ENCODE assay signal across 17 cellular contexts in genomic region chr21:35057428-35057827, GRCh38. TPM values are rescaled to one million over a fixed set of nuclear protein-coding genes. Genes with fewer than 3 reads are reported as not detected.
DNase-seq lines count a peak whose midpoint lies in the region; ATAC-seq and TF ChIP-seq lines count a peak whose summit lies in the region.
"Had no signal": no experiment of that assay in that cellular context is flagged by ENCODE, and none has a peak within 500 bp of the region (broad histone marks: within the 10 kb centered on the region; RNA-seq: fewer than 3 reads in every experiment).

No MANE protein-coding gene starts in this region.

- H4K20me1 ChIP-seq in mammary epithelial cell (ENCODE audit: insufficient read depth, low read length): no peaks in the 10 kb centered on the region
- H4K20me1 ChIP-seq: BLaER1 treated with 17β-estradiol and CSF1 and Interleukin-3, amounts not matched to agents 10 nM and 100 nM had no signal

- H3K36me3 Mint-ChIP-seq in immature natural killer cell: no peaks in the 10 kb centered on the region
- H3K36me3 Mint-ChIP-seq: naive thymus-derived CD8-positive, alpha-beta T cell had no signal

- no TSS peak for BruUV-seq in mammary epithelial cell (replicated peaks; lab: Mats Ljungman, UMichigan)

- peak; percentile 83 for ATAC-seq in GM18867 (IDR thresholded peaks at IDR 0.05; ENCODE audit: unreplicated experiment)
- ATAC-seq in GM21576 (IDR thresholded peaks at IDR 0.05; ENCODE audit: unreplicated experiment): peak; percentile 71
- peak; percentile 59 for ATAC-seq in HG03342 (IDR thresholded peaks at IDR 0.05; ENCODE audit: unreplicated experiment)
- ATAC-seq: naive thymus-derived CD8-positive, alpha-beta T cell; PC-3 had no signal

- no peak overlapping the region for H3K27ac ChIP-seq in mammary epithelial cell (ENCODE audit: insufficient read depth, low read depth, low read length)
- H3K27ac ChIP-seq: BLaER1 treated with 17β-estradiol and CSF1 and Interleukin-3, amounts not matched to agents 10 nM and 100 nM; testis had no signal

- peak overlapping the region; percentile 1 to 82 (median 36) for H3K27ac Mint-ChIP-seq in immature natural killer cell

- H3K36me3 ChIP-seq in mammary epithelial cell (ENCODE audit: insufficient read depth, low read length): no peaks in the 10 kb centered on the region
- H3K36me3 ChIP-seq: BLaER1 treated with 17β-estradiol and CSF1 and Interleukin-3, amounts not matched to agents 10 nM and 100 nM had no signal

- WGBS in mammary epithelial cell (ENCODE audit: low coverage, missing lambda C conversion rate): 97% methylated on average over 7 of the region's 7 CpGs

- H3K4me2 ChIP-seq in mammary epithelial cell (ENCODE audit: insufficient read depth, low read depth, low read length): no peak overlapping the region
- H3K4me2 ChIP-seq: BLaER1 treated with 17β-estradiol and CSF1 and Interleukin-3, amounts not matched to agents 10 nM and 100 nM had no signal

- in situ Hi-C loops in mammary epithelial cell (cut with MboI; ENCODE audit: low sequenced_read_pairs in 2 of 2): no loop called here

- peaks cover 31 to 53% of the 10 kb centered on the region in 2 donors for H3K4me1 Mint-ChIP-seq in immature natural killer cell

- peaks cover 3% of the 10 kb centered on the region for H3K4me1 ChIP-seq in mammary epithelial cell (ENCODE audit: insufficient read depth, low read length)
- H3K4me1 ChIP-seq: testis had no signal

- H3K27me3 ChIP-seq in mammary epithelial cell (ENCODE audit: insufficient read depth, low read length): no peaks in the 10 kb centered on the region
- H3K27me3 ChIP-seq: testis had no signal

- no peaks in the 10 kb centered on the region for H3K9me3 ChIP-seq in mammary epithelial cell (replicated peaks; ENCODE audit: insufficient read depth, low read length)
- H3K9me3 ChIP-seq: testis had no signal

- H3K4me3 ChIP-seq in mammary epithelial cell (replicated peaks in 1 of 3; ENCODE audit: insufficient read depth in 1 of 3, low read depth in 2 of 3, low read length in 3 of 3): no peak overlapping the region
- H3K4me3 ChIP-seq: BLaER1 treated with 17β-estradiol and CSF1 and Interleukin-3, amounts not matched to agents 10 nM and 100 nM; testis had no signal

- no peaks in the 10 kb centered on the region for H3K79me2 ChIP-seq in mammary epithelial cell (ENCODE audit: insufficient read depth, low read length)

- DNase-seq in immature natural killer cell (peak; percentile 45 to 56 (median 50)), dermis blood vessel endothelial cell (no peak), HuH-7 (ENCODE audit: low spot score) (no peak), mammary epithelial cell (no peak)
- DNase-seq: activated naive CD4-positive, alpha-beta T cell treated with anti-CD3 and anti-CD28 coated beads, Interleukin-2, amount 50 U/mL, for 16 hours; DMS53; effector memory CD4-positive, alpha-beta T cell; KG1; naive thymus-derived CD8-positive, alpha-beta T cell; NCI-H1436 treated with DMSO at 0.1 percent for 48 hours; PC-3; stimulated activated CD4-positive, alpha-beta T cell treated with anti-CD3 and anti-CD28 coated beads, Interleukin-15, amount 100 ng/mL, for 24 hours; testis had no signal

- CTCF ChIA-PET in mammary epithelial cell (lab: Charles Lee; ENCODE audit: low non-redundant PET): no interaction called here

- no peak overlapping the region for H3K9ac ChIP-seq in mammary epithelial cell (ENCODE audit: insufficient read depth, low read length)
- H3K9ac ChIP-seq: BLaER1 treated with 17β-estradiol and CSF1 and Interleukin-3, amounts not matched to agents 10 nM and 100 nM had no signal

- H3K4me3 Mint-ChIP-seq in immature natural killer cell: peak overlapping the region; percentile 44 to 81 (median 66)

- dilution Hi-C loops in mammary epithelial cell (cut with HindIII; ENCODE audit: low sequenced_read_pairs): no loop called here

- TF ChIP-seq CTCF in mammary epithelial cell (conservative IDR thresholded peaks at IDR 0.05 in 1 of 2, IDR thresholded peaks at IDR 0.05 in 1 of 2; ENCODE audit: extremely low read depth in 1 of 2, insufficient read depth in 1 of 2, low read depth in 1 of 2, low read length in 2 of 2): no peak

- no peaks in the 10 kb centered on the region for H3K9me3 Mint-ChIP-seq in immature natural killer cell
- H3K9me3 Mint-ChIP-seq: naive thymus-derived CD8-positive, alpha-beta T cell had no signal

- no peak overlapping the region for H2AFZ ChIP-seq in mammary epithelial cell (ENCODE audit: low read depth, low read length)

- intact Hi-C loops in mammary epithelial cell (cut with micrococcal nuclease): no loop called here

- peaks cover 0 to 4% (median 4%) of the 10 kb centered on the region in 3 donors for H3K27me3 Mint-ChIP-seq in immature natural killer cell (ENCODE audit: low read depth in 3 of 3)

RNA-seq across cellular contexts. Expression of gene RUNX1, which starts 8.3 kb away (rescaled TPM):
- polyA plus RNA-seq in immature natural killer cell (10 to 100 TPM in 2 of 3 donors, 1 to 10 TPM in 1; 6.2 to 25.2 (median 10.6) TPM), mammary epithelial cell (45.8 TPM)
- total RNA-seq in dermis blood vessel endothelial cell (0.84 and 1.7 TPM in 2 replicates), mammary epithelial cell (100 to 1,000 TPM; 126 to 133 TPM)
- 102 TPM for polyA minus RNA-seq in mammary epithelial cell

Comparison
In these comparisons a context has a peak if more than half of its experiments do, and no peak if none do; other contexts are left out.
1. DNase-seq: peak in immature natural killer cell (3 of 3); none in dermis blood vessel endothelial cell (single experiment), HuH-7 (single experiment) and mammary epithelial cell (single experiment).
2. RNA of gene RUNX1, which starts 8.3 kb away (total RNA-seq): 126 to 133 TPM in mammary epithelial cell; 0.84 to 1.7 TPM in dermis blood vessel endothelial cell; every median in the first group is over 10 times any median in the second.
3. Peak in every context shown above with its lines, with median percentiles within 50 percentile points of each other: ATAC-seq.